Comparison of ENCODE assay signal across 10 cellular contexts in genomic region chr7:516216-516605, GRCh38. TPM values are rescaled to one million over a fixed set of nuclear protein-coding genes. Genes with fewer than 3 reads are reported as not detected.
A peak's percentile ranks its signal among the peaks of the same experiment; 100 is the strongest.
DNase-seq lines count a peak whose midpoint lies in the region; ATAC-seq and TF ChIP-seq lines count a peak whose summit lies in the region.
"Had no signal": no experiment of that assay in that cellular context is flagged by ENCODE, and none has a peak within 500 bp of the region (broad histone marks: within the 10 kb centered on the region; RNA-seq: fewer than 3 reads in every experiment).

No MANE protein-coding gene starts in this region.

- H3K27me3 ChIP-seq in mesenchymal stem cell (ENCODE audit: control insufficient read depth in 1 of 2, insufficient read depth in 1 of 2, low read length in 2 of 2) (peaks cover 8% of the 10 kb centered on the region in 2 experiments), tibial nerve (peaks cover 0 to 5% of the 10 kb centered on the region in 2 donors)

- H3K18ac ChIP-seq in mesenchymal stem cell (ENCODE audit: low read depth in 1 of 2, low read length in 2 of 2): no peak overlapping the region

- H2BK120ac ChIP-seq in mesenchymal stem cell (ENCODE audit: low read depth, low read length): no peak overlapping the region

- H3K4me1 Mint-ChIP-seq in activated T-cell treated with anti-CD3 and anti-CD28 coated beads, Interleukin-2, amount 50 U/mL, for 4 hours (ENCODE audit: low read depth): peaks cover 17% of the 10 kb centered on the region
- H3K4me1 Mint-ChIP-seq in chondrocyte (ENCODE audit: low read depth): peaks cover 41% of the 10 kb centered on the region

- no peak overlapping the region for H2BK15ac ChIP-seq in mesenchymal stem cell (ENCODE audit: low read depth, poor library complexity, severe bottlenecking)

- H3K4me1 ChIP-seq in mesenchymal stem cell (ENCODE audit: control insufficient read depth, insufficient read depth, low read depth, low read length) (peaks cover 50% of the 10 kb centered on the region), tibial nerve (peaks cover 0 to 67% (median 46%) of the 10 kb centered on the region in 4 donors)

- peak overlapping the region; percentile 56 for H3K4me3 Mint-ChIP-seq in activated T-cell treated with anti-CD3 and anti-CD28 coated beads, Interleukin-2, amount 50 U/mL, for 4 hours
- peak overlapping the region; percentile 66 for H3K4me3 Mint-ChIP-seq in chondrocyte (ENCODE audit: unreplicated experiment)

- peaks cover 30% of the 10 kb centered on the region for H3K79me1 ChIP-seq in mesenchymal stem cell (replicated peaks; ENCODE audit: low read length, poor library complexity, severe bottlenecking)

- no peak for TF ChIP-seq POLR2A in tibial nerve (IDR thresholded peaks at IDR 0.05)

- H3K4ac ChIP-seq in mesenchymal stem cell (ENCODE audit: low read depth in 1 of 2, low read length in 2 of 2): no peak overlapping the region

- H3K27ac ChIP-seq in mesenchymal stem cell (ENCODE audit: low read length, poor library complexity, severe bottlenecking) (no peak overlapping the region), tibial nerve (peak overlapping the region; percentile 65 to 91 (median 78))

- H2AK5ac ChIP-seq in mesenchymal stem cell (ENCODE audit: low read length, severe bottlenecking): no peak overlapping the region

- TF ChIP-seq CTCF in chondrocyte (IDR thresholded peaks at IDR 0.05) (no peak), tibial nerve (IDR thresholded peaks at IDR 0.05) (no peak)

- WGBS in mesenchymal stem cell: 16% methylated on average over 13 of the region's 13 CpGs
- 23 to 25% methylated on average over 12 to 13 of the region's 13 CpGs for WGBS in tibial nerve, 2 donors

- H4K91ac ChIP-seq in mesenchymal stem cell (ENCODE audit: low read length): no peak overlapping the region

- no peak overlapping the region for H2BK12ac ChIP-seq in mesenchymal stem cell (ENCODE audit: low read length in 2 of 2)

- no peak overlapping the region for H3K23ac ChIP-seq in mesenchymal stem cell (ENCODE audit: low read length in 2 of 2)

- H3K4me3 ChIP-seq in mesenchymal stem cell (ENCODE audit: insufficient read depth in 1 of 2, low read depth in 1 of 2, low read length in 2 of 2): no peak overlapping the region
- peak overlapping the region; percentile 52 to 58 (median 54) for H3K4me3 ChIP-seq in tibial nerve

- H3K9me3 ChIP-seq in mesenchymal stem cell (ENCODE audit: control insufficient read depth, low read length): no peaks in the 10 kb centered on the region
- no peaks in the 10 kb centered on the region for H3K9me3 ChIP-seq in tibial nerve

- TF ChIP-seq EP300 in tibial nerve (IDR thresholded peaks at IDR 0.05): no peak

- H2AFZ ChIP-seq in mesenchymal stem cell (ENCODE audit: low read depth, low read length): no peak overlapping the region

- DNase-seq in activated T-cell treated with anti-CD3 and anti-CD28 coated beads, Interleukin-2, amount 50 U/mL, for 4 hours: no peak
- DNase-seq in activated T-cell treated with anti-CD3 and anti-CD28 coated beads for 4 hours: no peak
- DNase-seq in chondrocyte (ENCODE audit: low spot score): no peak
- DNase-seq in mesenchymal stem cell: peak; percentile 61
- no peak for DNase-seq in tibial nerve (ENCODE audit: low spot score in 2 of 2)
- DNase-seq in ureter (ENCODE audit: low spot score): no peak
- DNase-seq in HPDE6-E6E7 (ENCODE audit: extremely low spot score): no peak
- DNase-seq in occipital lobe (lab: John Stamatoyannopoulos, UW): no peak
- DNase-seq: activated CD4-positive, CD25-positive, alpha-beta regulatory T cell treated with anti-CD3 and anti-CD28 coated beads, Interleukin-2, amount 50 U/mL, for 72 hours; MV-4-11 had no signal

- H4K8ac ChIP-seq in mesenchymal stem cell (ENCODE audit: low read length): peak overlapping the region; percentile 23

- H3K27ac Mint-ChIP-seq in chondrocyte (ENCODE audit: unreplicated experiment): peak overlapping the region; percentile 4

- peak overlapping the region; percentile 94 for H3K4me2 ChIP-seq in mesenchymal stem cell (ENCODE audit: low read length, poor library complexity, severe bottlenecking)

- H3K36me3 ChIP-seq in mesenchymal stem cell (ENCODE audit: control insufficient read depth in 1 of 2, insufficient read depth in 2 of 2, low read depth in 1 of 2, low read length in 2 of 2) (peaks cover 0 to 25% of the 10 kb centered on the region in 2 experiments), tibial nerve (peaks cover 0 to 15% (median 0%) of the 10 kb centered on the region in 3 donors)

- ATAC-seq in activated T-cell treated with anti-CD3 and anti-CD28 coated beads, Interleukin-2, amount 50 U/mL, for 4 hours: no peak

- H3K14ac ChIP-seq in mesenchymal stem cell (ENCODE audit: low read length in 2 of 2): no peak overlapping the region

- H3K27me3 Mint-ChIP-seq in activated T-cell treated with anti-CD3 and anti-CD28 coated beads, Interleukin-2, amount 50 U/mL, for 4 hours (ENCODE audit: low read depth): peaks cover 29% of the 10 kb centered on the region
- H3K27me3 Mint-ChIP-seq in chondrocyte (ENCODE audit: low read depth): no peaks in the 10 kb centered on the region

- H3K9ac ChIP-seq in mesenchymal stem cell (ENCODE audit: low read length): no peak overlapping the region

- peaks cover 6% of the 10 kb centered on the region for H3K36me3 Mint-ChIP-seq in activated T-cell treated with anti-CD3 and anti-CD28 coated beads, Interleukin-2, amount 50 U/mL, for 4 hours (ENCODE audit: insufficient read depth)
- H3K36me3 Mint-ChIP-seq in chondrocyte (ENCODE audit: low read depth): peaks cover 2% of the 10 kb centered on the region

- no peak overlapping the region for H2BK5ac ChIP-seq in mesenchymal stem cell (ENCODE audit: low read depth, low read length, poor library complexity, severe bottlenecking)

- no peaks in the 10 kb centered on the region for H3K9me3 Mint-ChIP-seq in activated T-cell treated with anti-CD3 and anti-CD28 coated beads, Interleukin-2, amount 50 U/mL, for 4 hours
- H3K9me3 Mint-ChIP-seq in chondrocyte (ENCODE audit: low read depth): no peaks in the 10 kb centered on the region

RNA-seq across cellular contexts. Expression of gene PDGFA, which starts 3.4 kb away (rescaled TPM):
- total RNA-seq in activated T-cell treated with anti-CD3 and anti-CD28 coated beads, Interleukin-2, amount 50 U/mL, for 4 hours: 10 to 100 TPM; 10.1 to 31.3 (median 21.8) TPM
- 38.1 to 72.5 TPM (median 70.6 TPM) in 3 replicates for total RNA-seq in chondrocyte
- 23.5 TPM for polyA plus RNA-seq in mesenchymal stem cell (2013, experiment 1 of 2)
- 22.9 TPM for polyA plus RNA-seq in mesenchymal stem cell (2013, experiment 2 of 2)
- total RNA-seq in tibial nerve: 10 to 100 TPM; 33.4 to 84.1 (median 40.6) TPM
- total RNA-seq in ureter: 31.5 TPM
- total RNA-seq in occipital lobe: 32.4 TPM

Comparison
In these comparisons a context has a peak if more than half of its experiments do, and no peak if none do; other contexts are left out.
1. H3K4me3 ChIP-seq: peak in tibial nerve (4 of 4); none in mesenchymal stem cell (0 of 2).